ENCODE assay signal across 24 cellular contexts in the genomic region with DNA sequence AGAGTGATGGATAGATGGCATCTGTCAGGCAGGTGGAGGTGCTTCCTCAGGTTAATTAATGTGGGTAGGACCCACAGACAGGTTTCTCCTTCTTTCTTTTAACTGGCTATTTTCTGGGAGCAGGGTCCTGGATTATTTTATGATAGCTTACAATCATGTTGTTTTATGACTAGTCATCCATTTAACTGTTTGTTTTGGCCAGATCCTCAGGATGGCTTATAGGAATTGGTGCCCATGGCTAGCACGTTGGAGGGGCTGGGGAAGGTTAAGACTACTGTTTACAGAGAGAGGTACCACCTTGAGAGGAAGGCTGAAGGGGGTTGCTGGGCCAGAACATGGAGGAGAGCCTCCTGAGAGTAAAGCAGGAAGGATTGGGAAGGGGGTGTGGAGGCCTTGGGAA.
DNase-seq lines count a peak whose midpoint lies in the region; ATAC-seq and TF ChIP-seq lines count a peak whose summit lies in the region.
"Had no signal": no experiment of that assay in that cellular context is flagged by ENCODE, and none has a peak within 500 bp of the region (broad histone marks: within the 10 kb centered on the region; RNA-seq: fewer than 3 reads in every experiment).

No MANE protein-coding gene starts in this region.

- TF ChIP-seq RAD21 in SK-N-SH (IDR thresholded peaks at IDR 0.05; ENCODE audit: low read length) = no peak

- H3K9ac ChIP-seq in SK-N-SH = no peak overlapping the region

- POLR2A ChIA-PET in SK-N-SH (lab: Yijun Ruan, JAX) = no interaction called here

- CTCF ChIA-PET in SK-N-SH (lab: Yijun Ruan, JAX) = no interaction called here

- H3K4me3 ChIP-seq in SK-N-SH (ENCODE audit: low read depth in 2 of 2, low read length in 1 of 2) = no peak overlapping the region
- H3K4me3 ChIP-seq: body of pancreas, lower lobe of right lung, SK-N-MC, skin epidermis had no signal

- TF ChIP-seq EP300 in SK-N-SH (IDR thresholded peaks at IDR 0.05; ENCODE audit: borderline replicate concordance in 1 of 2, low read depth in 1 of 2, low read length in 1 of 2) = no peak

- H3K4me1 Mint-ChIP-seq in IgD-negative memory B cell (peaks cover 65 to 70% (median 66%) of the 10 kb centered on the region in 3 donors), neural crest cell (peaks cover 11% of the 10 kb centered on the region), chondrocyte (ENCODE audit: low read depth) (peaks cover 25% of the 10 kb centered on the region)
- peaks cover 56% of the 10 kb centered on the region for H3K4me1 Mint-ChIP-seq in dendritic cell treated with granulocyte-macrophage colony-stimulating factor and Interleukin-4, amounts not matched to agents 40 ng/mL and 50 ng/mL, for 4 days (ENCODE audit: low read depth)

- peaks cover 21% of the 10 kb centered on the region for H3F3A ChIP-seq in SK-N-SH (replicated peaks; ENCODE audit: insufficient read depth)

- WGBS in SK-N-SH (ENCODE audit: low lambda C conversion rate) = 57% methylated on average over 1 of the region's 1 CpG

- peaks cover 5% of the 10 kb centered on the region; the same call in 1 of the 2 replicates for H3K79me2 ChIP-seq in SK-N-SH (ENCODE audit: insufficient read depth)

- H3K27me3 ChIP-seq in SK-N-SH (ENCODE audit: insufficient read depth) = no peaks in the 10 kb centered on the region
- H3K27me3 ChIP-seq: body of pancreas had no signal

- no peaks in the 10 kb centered on the region for H3K9me3 Mint-ChIP-seq in IgD-negative memory B cell
- H3K9me3 Mint-ChIP-seq in dendritic cell treated with granulocyte-macrophage colony-stimulating factor and Interleukin-4, amounts not matched to agents 40 ng/mL and 50 ng/mL, for 4 days = no peaks in the 10 kb centered on the region
- H3K9me3 Mint-ChIP-seq in neural crest cell = no peaks in the 10 kb centered on the region
- no peaks in the 10 kb centered on the region for H3K9me3 Mint-ChIP-seq in chondrocyte (ENCODE audit: low read depth)

- H3K27me3 Mint-ChIP-seq in IgD-negative memory B cell (peaks cover 2% of the 10 kb centered on the region), neural crest cell (ENCODE audit: low read depth) (no peaks in the 10 kb centered on the region), chondrocyte (ENCODE audit: low read depth) (no peaks in the 10 kb centered on the region)
- H3K27me3 Mint-ChIP-seq in dendritic cell treated with granulocyte-macrophage colony-stimulating factor and Interleukin-4, amounts not matched to agents 40 ng/mL and 50 ng/mL, for 4 days = no peaks in the 10 kb centered on the region

- ATAC-seq in SK-N-SH treated with all-trans-retinoic acid at 6 μM for 48 hours = no peak
- ATAC-seq: body of pancreas, lower lobe of right lung had no signal

- intact Hi-C loops in dendritic cell treated with granulocyte-macrophage colony-stimulating factor and Interleukin-4, amounts not matched to agents 40 ng/mL and 50 ng/mL, for 4 days (cut with micrococcal nuclease) = no loop called here

- TF ChIP-seq CTCF in SK-N-SH (IDR thresholded peaks at IDR 0.05) (no peak), neural crest cell (conservative IDR thresholded peaks at IDR 0.05) (no peak), chondrocyte (IDR thresholded peaks at IDR 0.05) (no peak)

- no peaks in the 10 kb centered on the region for H3K9me3 ChIP-seq in SK-N-SH
- H3K9me3 ChIP-seq: body of pancreas, lower lobe of right lung had no signal

- H3K27ac Mint-ChIP-seq in IgD-negative memory B cell (peak overlapping the region; percentile 57 to 91 (median 63)), neural crest cell (ENCODE audit: unreplicated experiment) (peak overlapping the region; percentile 84), chondrocyte (ENCODE audit: unreplicated experiment) (no peak overlapping the region)
- H3K27ac Mint-ChIP-seq in dendritic cell treated with granulocyte-macrophage colony-stimulating factor and Interleukin-4, amounts not matched to agents 40 ng/mL and 50 ng/mL, for 4 days = peak overlapping the region; percentile 12

- no peaks in the 10 kb centered on the region for H3K36me3 ChIP-seq in SK-N-SH (replicated peaks in 1 of 2; ENCODE audit: control insufficient read depth in 1 of 2, insufficient read depth in 2 of 2, low read length in 1 of 2)
- H3K36me3 ChIP-seq: lower lobe of right lung had no signal

- H3K4me3 Mint-ChIP-seq in IgD-negative memory B cell = peak overlapping the region in 1 of 4 donors; percentile 79
- no peak overlapping the region for H3K4me3 Mint-ChIP-seq in dendritic cell treated with granulocyte-macrophage colony-stimulating factor and Interleukin-4, amounts not matched to agents 40 ng/mL and 50 ng/mL, for 4 days
- no peak overlapping the region for H3K4me3 Mint-ChIP-seq in neural crest cell
- H3K4me3 Mint-ChIP-seq in chondrocyte (ENCODE audit: unreplicated experiment) = no peak overlapping the region

- peak overlapping the region; percentile 42; the same call in 1 of the 2 replicates for H3K4me2 ChIP-seq in SK-N-SH

- H4K20me1 ChIP-seq in SK-N-SH (ENCODE audit: insufficient read depth) = no peaks in the 10 kb centered on the region

- H3K27ac ChIP-seq in SK-N-SH (ENCODE audit: low read depth in 2 of 2, low read length in 1 of 2) = peak overlapping the region in 1 of 2 experiments; percentile 6; a peak in 1 of 4 replicates
- H3K27ac ChIP-seq: 22Rv1, body of pancreas, lower lobe of right lung, SK-N-MC, skin epidermis, VCaP had no signal

- H3K36me3 Mint-ChIP-seq in IgD-negative memory B cell (peaks cover 5% of the 10 kb centered on the region), neural crest cell (ENCODE audit: low read depth) (no peaks in the 10 kb centered on the region), chondrocyte (ENCODE audit: low read depth) (no peaks in the 10 kb centered on the region)
- peaks cover 35% of the 10 kb centered on the region for H3K36me3 Mint-ChIP-seq in dendritic cell treated with granulocyte-macrophage colony-stimulating factor and Interleukin-4, amounts not matched to agents 40 ng/mL and 50 ng/mL, for 4 days (ENCODE audit: low read depth)

- H3K4me1 ChIP-seq in SK-N-SH (ENCODE audit: control insufficient read depth in 1 of 2, insufficient read depth in 2 of 2, low read depth in 1 of 2, low read length in 1 of 2) = peaks cover 25 to 35% of the 10 kb centered on the region in 2 experiments; a peak in 3 of 4 replicates

- H3K9me2 ChIP-seq in SK-N-SH = no peaks in the 10 kb centered on the region

- DNase-seq in SK-N-SH (no peak), neural crest cell (ENCODE audit: low read depth, low spot score) (no peak), chondrocyte (ENCODE audit: low spot score) (no peak), erythroblast (lab: John Stamatoyannopoulos, UW) (no peak)
- DNase-seq in activated T-cell treated with anti-CD3 and anti-CD28 coated beads, Interleukin-2, amount 50 U/mL, for 48 hours = no peak
- DNase-seq: activated CD4-positive, alpha-beta T cell treated with anti-CD3 and anti-CD28 coated beads, Interleukin-2, amount 50 U/mL, for 4 hours; activated CD8-positive, alpha-beta memory T cell treated with anti-CD3 and anti-CD28 coated beads, Interleukin-2, amount 50 U/mL, for 48 hours; body of pancreas; DND-41; KG1; lower lobe of right lung; NCI-H1436; NCI-H524 treated with DMSO at 0.1 percent for 48 hours; nucleus accumbens; RPMI8226; stimulated activated CD4-positive, alpha-beta T cell treated with anti-CD3 and anti-CD28 coated beads, Interleukin-1b, Interleukin-23, amount 100 ng/mL, for 48 hours; substantia nigra had no signal

- no peak for TF ChIP-seq POLR2A in erythroblast (IDR thresholded peaks at IDR 0.05; ENCODE audit: low read length)

- no peak overlapping the region for H2AFZ ChIP-seq in SK-N-SH (ENCODE audit: low read depth)

TF ChIP-seq in SK-N-SH, 30 proteins besides CTCF, POLR2A, EP300 and RAD21:
- TF ChIP-seq EZH2phosphoT487 (IDR thresholded peaks at IDR 0.05; ENCODE audit: borderline replicate concordance, low read depth) (no peak), PBX3 (IDR thresholded peaks at IDR 0.05) (0 out of 2 replicates have a peak, but pooled peaks have one; percentile 9), NFIC (IDR thresholded peaks at IDR 0.05; ENCODE audit: borderline replicate concordance) (0 out of 2 replicates have a peak, but pooled peaks have one; percentile 7), SMC3 (IDR thresholded peaks at IDR 0.05; ENCODE audit: low read depth, low read length) (no peak)
TF ChIP-seq in SK-N-SH: peak in this region for 2.

TF ChIP-seq in SK-N-SH treated with all-trans-retinoic acid at 6 μM for 48 hours, 23 proteins besides CTCF, POLR2A, EP300 and RAD21 (continues in another document):
- TF ChIP-seq CSRNP3 (CRISPR knock-in tag; IDR thresholded peaks at IDR 0.05) (no peak), GLIS3 (CRISPR knock-in tag; IDR thresholded peaks at IDR 0.05) (no peak), BACH2 (CRISPR knock-in tag; IDR thresholded peaks at IDR 0.05; ENCODE audit: borderline replicate concordance) (no peak), ISL1 (CRISPR knock-in tag; IDR thresholded peaks at IDR 0.05) (no peak), POU6F1 (CRISPR knock-in tag; IDR thresholded peaks at IDR 0.05; ENCODE audit: borderline replicate concordance, low read depth) (no peak)
